8 cellular contexts compared by ENCODE assay signal in genomic region chr21:25457411-25457810, GRCh38.
DNase-seq lines count a peak whose midpoint lies in the region; ATAC-seq lines count a peak whose summit lies in the region.

No MANE protein-coding gene starts in this region.

- peak overlapping the region; percentile 82 for H3K4me3 Mint-ChIP-seq in activated naive CD8-positive, alpha-beta T cell

- peak; percentile 57 for ATAC-seq in GM21390 (IDR thresholded peaks at IDR 0.05; ENCODE audit: unreplicated experiment)

- peaks cover 10% of the 10 kb centered on the region for H3K9me3 Mint-ChIP-seq in activated naive CD8-positive, alpha-beta T cell (ENCODE audit: low read depth)

- DNase-seq in EL = peak; percentile 80
- DNase-seq in HPDE6-E6E7 (ENCODE audit: extremely low spot score) = peak; percentile 51
- DNase-seq in myocyte (ENCODE audit: low read depth) = peak; percentile 74
- no peak for DNase-seq in NCI-H446 (lab: John Stamatoyannopoulos, UW)
- DNase-seq in superior temporal gyrus (ENCODE audit: extremely low spot score) = no peak
- DNase-seq in NCI-H748 (lab: John Stamatoyannopoulos, UW; ENCODE audit: unreplicated experiment) = no peak

- peak overlapping the region; percentile 96 for H3K27ac Mint-ChIP-seq in activated naive CD8-positive, alpha-beta T cell

- no peaks in the 10 kb centered on the region for H3K27me3 Mint-ChIP-seq in activated naive CD8-positive, alpha-beta T cell

- H3K36me3 Mint-ChIP-seq in activated naive CD8-positive, alpha-beta T cell = peaks cover 11% of the 10 kb centered on the region

- H3K4me1 Mint-ChIP-seq in activated naive CD8-positive, alpha-beta T cell (ENCODE audit: low read depth) = peaks cover 76% of the 10 kb centered on the region

Comparison
In these comparisons a context has a peak if more than half of its experiments do, and no peak if none do; other contexts are left out.
1. DNase-seq: peak in EL (single experiment), HPDE6-E6E7 (single experiment) and myocyte (single experiment); none in NCI-H446 (0 of 2), superior temporal gyrus (single experiment) and NCI-H748 (single experiment).